Comparison of ENCODE assay signal across 8 cellular contexts in the genomic region with DNA sequence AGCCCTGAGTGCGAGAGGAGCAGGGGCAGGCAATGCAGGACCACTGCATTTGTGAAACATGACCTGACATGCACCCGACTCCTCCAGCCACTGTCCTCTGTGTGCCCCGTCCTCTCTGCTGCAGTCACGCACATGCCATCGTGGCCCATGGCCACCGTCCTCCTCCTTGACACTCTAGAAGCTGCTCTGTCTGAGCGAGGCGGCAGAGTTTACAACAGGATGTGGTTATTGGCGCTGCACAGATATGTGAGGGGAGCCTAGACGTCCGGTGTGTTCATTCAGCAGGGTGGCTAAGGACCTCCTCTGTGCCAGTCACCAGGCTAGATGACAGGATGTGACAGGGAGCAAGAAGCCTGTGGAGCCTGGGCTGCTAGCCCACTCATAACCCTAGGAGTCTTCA.
DNase-seq lines count a peak whose midpoint lies in the region; ATAC-seq and TF ChIP-seq lines count a peak whose summit lies in the region.

No MANE protein-coding gene starts in this region.

- H3K9me3 ChIP-seq in Loucy (ENCODE audit: insufficient read depth, low read depth, low read length) (no peaks in the 10 kb centered on the region), left lung (no peaks in the 10 kb centered on the region)

- TF ChIP-seq CTCF in Loucy (conservative IDR thresholded peaks at IDR 0.05; ENCODE audit: low read length) (no peak), left lung (IDR thresholded peaks at IDR 0.05) (no peak)

- no peaks in the 10 kb centered on the region for H3K79me2 ChIP-seq in Loucy (ENCODE audit: insufficient read depth, low read length)

- peak overlapping the region; percentile 78 for H3K4me3 Mint-ChIP-seq in stimulated activated effector memory CD8-positive, alpha-beta T cell treated with anti-CD3 and anti-CD28 coated beads, Interleukin-12 subunit alpha, Interleukin-12 subunit beta, amount 100 ng/mL, for 72 hours

- peak overlapping the region; percentile 80 for H3K9ac ChIP-seq in Loucy (ENCODE audit: low read depth, low read length, poor library complexity, severe bottlenecking)

- peak overlapping the region; percentile 90 for H3K4me2 ChIP-seq in Loucy (ENCODE audit: low read depth, low read length, poor library complexity, severe bottlenecking)

- H4K20me1 ChIP-seq in Loucy (ENCODE audit: insufficient read depth, low read length, poor library complexity, severe bottlenecking): no peaks in the 10 kb centered on the region

- H3K9me2 ChIP-seq in Loucy (replicated peaks; ENCODE audit: low read depth, low read length): no peaks in the 10 kb centered on the region

- H3K27me3 ChIP-seq in Loucy (ENCODE audit: insufficient read depth, low read length, poor library complexity, severe bottlenecking) (no peaks in the 10 kb centered on the region), left lung (no peaks in the 10 kb centered on the region)

- H3K4me3 ChIP-seq in Loucy (ENCODE audit: low read length, poor library complexity, severe bottlenecking): peak overlapping the region; percentile 71
- H3K4me3 ChIP-seq in left lung: no peak overlapping the region

- H3K36me3 ChIP-seq in Loucy (ENCODE audit: insufficient read depth, low read length) (no peaks in the 10 kb centered on the region), left lung (no peaks in the 10 kb centered on the region)

- H3K9me3 Mint-ChIP-seq in stimulated activated effector memory CD8-positive, alpha-beta T cell treated with anti-CD3 and anti-CD28 coated beads, Interleukin-12 subunit alpha, Interleukin-12 subunit beta, amount 100 ng/mL, for 72 hours: no peaks in the 10 kb centered on the region

- ATAC-seq in GM21528 (IDR thresholded peaks at IDR 0.05; ENCODE audit: low FRiP score, unreplicated experiment) (peak; percentile 98), left lung (peak; percentile 69)
- peak; percentile 100 for ATAC-seq in stimulated activated effector memory CD8-positive, alpha-beta T cell treated with anti-CD3 and anti-CD28 coated beads, Interleukin-12 subunit alpha, Interleukin-12 subunit beta, amount 100 ng/mL, for 72 hours

- peaks cover 41% of the 10 kb centered on the region for H3K4me1 Mint-ChIP-seq in stimulated activated effector memory CD8-positive, alpha-beta T cell treated with anti-CD3 and anti-CD28 coated beads, Interleukin-12 subunit alpha, Interleukin-12 subunit beta, amount 100 ng/mL, for 72 hours

- peak overlapping the region; percentile 96 for H3K27ac Mint-ChIP-seq in stimulated activated effector memory CD8-positive, alpha-beta T cell treated with anti-CD3 and anti-CD28 coated beads, Interleukin-12 subunit alpha, Interleukin-12 subunit beta, amount 100 ng/mL, for 72 hours

- intact Hi-C loops in left lung (cut with DNase I): no loop called here

- H3K36me3 Mint-ChIP-seq in stimulated activated effector memory CD8-positive, alpha-beta T cell treated with anti-CD3 and anti-CD28 coated beads, Interleukin-12 subunit alpha, Interleukin-12 subunit beta, amount 100 ng/mL, for 72 hours: peaks cover 17% of the 10 kb centered on the region

- H2AFZ ChIP-seq in Loucy (ENCODE audit: low read length): peak overlapping the region; percentile 66

- peaks cover 39% of the 10 kb centered on the region for H3K4me1 ChIP-seq in Loucy (ENCODE audit: insufficient read depth, low read length, poor library complexity, severe bottlenecking)
- H3K4me1 ChIP-seq in left lung: no peaks in the 10 kb centered on the region

- no peaks in the 10 kb centered on the region for H3F3A ChIP-seq in Loucy (ENCODE audit: low read depth)

- peak overlapping the region in 1 of 2 donors; percentile 42 for H3K27ac ChIP-seq in left lung

- DNase-seq in GM04504 (ENCODE audit: low read depth) (peak; percentile 24), left lung (peak in 1 of 2 donors; percentile 46), NCI-H82 treated with DMSO at 0.1 percent for 48 hours (lab: John Stamatoyannopoulos, UW; ENCODE audit: unreplicated experiment) (no peak), NCI-H2196 treated with DMSO at 0.1 percent for 48 hours (lab: John Stamatoyannopoulos, UW; ENCODE audit: unreplicated experiment) (no peak)
- peak; percentile 71 for DNase-seq in activated CD8-positive, alpha-beta memory T cell treated with anti-CD3 and anti-CD28 coated beads, Interleukin-2, amount 50 U/mL, for 4 hours
- peak; percentile 57 to 86 for DNase-seq in stimulated activated effector memory CD8-positive, alpha-beta T cell treated with anti-CD3 and anti-CD28 coated beads, Interleukin-12 subunit alpha, Interleukin-12 subunit beta, amount 100 ng/mL, for 72 hours (ENCODE audit: low spot score in 2 of 2)

Comparison
In these comparisons a context has a peak if more than half of its experiments do, and no peak if none do; other contexts are left out.
1. DNase-seq: peak in GM04504 (single experiment), activated CD8-positive, alpha-beta memory T cell treated with anti-CD3 and anti-CD28 coated beads, Interleukin-2, amount 50 U/mL, for 4 hours (single experiment) and stimulated activated effector memory CD8-positive, alpha-beta T cell treated with anti-CD3 and anti-CD28 coated beads, Interleukin-12 subunit alpha, Interleukin-12 subunit beta, amount 100 ng/mL, for 72 hours (2 of 2); none in NCI-H82 treated with DMSO at 0.1 percent for 48 hours (single experiment) and NCI-H2196 treated with DMSO at 0.1 percent for 48 hours (single experiment).
2. Peak in every context shown above with its lines, with median percentiles within 50 percentile points of each other: ATAC-seq.